Comparison of ENCODE assay signal across 21 cellular contexts in the genomic region with DNA sequence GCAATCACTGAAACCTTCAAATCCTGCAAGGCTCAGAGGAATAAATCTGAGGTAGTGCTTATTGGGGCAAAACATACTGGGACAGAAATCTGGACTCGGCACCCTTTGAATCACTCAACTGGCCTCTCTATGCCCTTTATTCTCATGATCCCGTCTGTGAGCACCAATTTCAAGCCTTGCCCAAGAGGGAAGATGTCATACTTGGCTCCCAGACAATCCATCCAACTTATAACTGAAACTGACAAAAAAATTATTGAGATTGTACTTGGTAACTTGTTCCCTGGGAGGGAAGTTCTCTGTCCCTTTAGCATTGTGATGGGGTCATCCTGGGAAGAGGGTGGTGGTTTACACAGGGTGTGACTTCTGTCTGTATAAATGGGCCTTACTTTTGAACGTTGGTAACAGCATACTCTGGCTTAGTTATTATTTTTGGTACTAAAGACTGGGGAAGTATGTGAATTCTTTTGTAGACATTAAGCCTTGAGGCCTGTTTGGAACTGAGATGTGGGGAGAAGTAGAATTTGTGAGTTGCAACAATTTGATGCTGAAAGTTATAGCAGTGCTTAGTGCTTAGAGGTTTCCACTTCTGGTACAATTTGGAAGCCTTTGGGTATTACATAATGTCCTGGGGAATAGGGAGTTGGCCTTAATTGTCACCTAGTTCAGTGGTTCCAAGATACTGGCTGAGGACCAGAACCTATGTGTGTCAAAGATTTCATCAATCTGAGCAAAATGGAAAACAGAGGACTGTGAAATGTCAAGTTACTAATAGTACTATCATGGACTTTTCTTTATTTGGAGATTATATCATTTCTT. TPM values are rescaled to one million over a fixed set of nuclear protein-coding genes. Genes with fewer than 3 reads are reported as not detected.
DNase-seq lines count a peak whose midpoint lies in the region; TF ChIP-seq lines count a peak whose summit lies in the region.
"Had no signal": no experiment of that assay in that cellular context is flagged by ENCODE, and none has a peak within 500 bp of the region (broad histone marks: within the 10 kb centered on the region; RNA-seq: fewer than 3 reads in every experiment).

No MANE protein-coding gene starts in this region.

- no peak for TF ChIP-seq CTCF in foreskin fibroblast (IDR thresholded peaks at IDR 0.05; ENCODE audit: low read depth, low read length)
- no peak for TF ChIP-seq CTCF in suprapubic skin (IDR thresholded peaks at IDR 0.05)
- no peak for TF ChIP-seq CTCF in transverse colon (IDR thresholded peaks at IDR 0.05)

- H3K4me1 ChIP-seq in muscle layer of duodenum (ENCODE audit: control insufficient read depth in 1 of 2, insufficient read depth in 2 of 2, low read length in 2 of 2), result peaks cover 0 to 3% of the 10 kb centered on the region in 2 donors
- H3K4me1 ChIP-seq in suprapubic skin, result peaks cover 24% of the 10 kb centered on the region
- no peaks in the 10 kb centered on the region for H3K4me1 ChIP-seq in transverse colon

- H3K4me3 ChIP-seq in foreskin fibroblast (ENCODE audit: low read depth in 1 of 2, low read length in 2 of 2) (no peak overlapping the region), muscle layer of duodenum (ENCODE audit: low read depth in 1 of 2, low read length in 2 of 2) (no peak overlapping the region), suprapubic skin (no peak overlapping the region), transverse colon (no peak overlapping the region)
- H3K4me3 ChIP-seq: cardiac muscle cell, SK-N-MC, thyroid gland had no signal

- TF ChIP-seq EP300 in suprapubic skin (IDR thresholded peaks at IDR 0.05) (no peak), transverse colon (IDR thresholded peaks at IDR 0.05; ENCODE audit: low read depth) (no peak)

- DNase-seq in caudate nucleus (lab: John Stamatoyannopoulos, UW), result peak in 3 of 61 donors; percentile 11 to 52 (median 44)
- peak; percentile 19 to 43 for DNase-seq in foreskin fibroblast
- DNase-seq in suprapubic skin (ENCODE audit: low spot score in 2 of 2), result no peak
- DNase-seq in transverse colon, result no peak
- no peak for DNase-seq in NCI-H187 (lab: John Stamatoyannopoulos, UW)
- no peak for DNase-seq in COLO829 (ENCODE audit: low spot score)
- DNase-seq: activated CD4-positive, alpha-beta T cell treated with anti-CD3 and anti-CD28 coated beads for 48 hours; activated naive CD4-positive, alpha-beta T cell treated with Interleukin-2 at 50 U/mL for 16 hours; activated T-cell treated with anti-CD3 and anti-CD28 coated beads, Interleukin-2, amount 50 U/mL, for 48 hours; CD8-positive, alpha-beta T cell; IMR-90; islet precursor cell; NCI-H1092 treated with DMSO at 0.1 percent for 48 hours; NCI-H2029; NCI-H2227 treated with DMSO at 0.1 percent for 48 hours; NCI-H748 treated with DMSO at 0.1 percent for 48 hours; stimulated activated CD4-positive, alpha-beta T cell treated with anti-CD3 and anti-CD28 coated beads, Interleukin-2, amount 100 ng/mL, for 48 hours had no signal

- intact Hi-C loops in transverse colon (cut with DNase I; ENCODE audit: low total_unique reads), result no loop called here

- H3K9me3 ChIP-seq in muscle layer of duodenum (ENCODE audit: control insufficient read depth in 1 of 2, low read length in 2 of 2) (no peaks in the 10 kb centered on the region), suprapubic skin (no peaks in the 10 kb centered on the region), transverse colon (no peaks in the 10 kb centered on the region)
- H3K9me3 ChIP-seq: thyroid gland had no signal

- 43% methylated on average over 3 of the region's 3 CpGs for WGBS in suprapubic skin
- 73 to 75% methylated on average over 3 of the region's 3 CpGs for WGBS in transverse colon (ENCODE audit: low coverage in 1 of 2), 2 donors

- H3K27ac ChIP-seq in caudate nucleus (ENCODE audit: low read depth, low read length) (peak overlapping the region; percentile 60), muscle layer of duodenum (ENCODE audit: low read length) (peak overlapping the region; percentile 4), suprapubic skin (peak overlapping the region; percentile 65), transverse colon (peak overlapping the region in 1 of 4 donors; percentile 28)
- H3K27ac ChIP-seq: cardiac muscle cell, SK-N-MC, thyroid gland had no signal

- H3K27me3 ChIP-seq in muscle layer of duodenum (ENCODE audit: low read depth, low read length), result no peaks in the 10 kb centered on the region
- H3K27me3 ChIP-seq in suprapubic skin, result no peaks in the 10 kb centered on the region
- no peaks in the 10 kb centered on the region for H3K27me3 ChIP-seq in transverse colon
- H3K27me3 ChIP-seq: cardiac muscle cell, thyroid gland had no signal

- TF ChIP-seq POLR2A in suprapubic skin (IDR thresholded peaks at IDR 0.05), result no peak
- TF ChIP-seq POLR2A in transverse colon (IDR thresholded peaks at IDR 0.05), result no peak

- in situ Hi-C loops in transverse colon (cut with MboI; ENCODE audit: low pct_ligation_motif_present in 1 of 4, low pct_unique_long_range_greater_than_20kb in 1 of 4, low sequenced_read_pairs in 3 of 4), result no loop called here

- H3K36me3 ChIP-seq in muscle layer of duodenum (ENCODE audit: control insufficient read depth in 1 of 2, insufficient read depth in 2 of 2, low read length in 2 of 2) (no peaks in the 10 kb centered on the region), suprapubic skin (no peaks in the 10 kb centered on the region), transverse colon (no peaks in the 10 kb centered on the region)
- H3K36me3 ChIP-seq: cardiac muscle cell, thyroid gland had no signal

RNA-seq across cellular contexts. Expression of gene TLNRD1, which starts 15.7 kb away (rescaled TPM):
- 10 to 100 TPM in 3 of 4 donors, 1 to 10 TPM in 1; 9.4 to 16.6 (median 11.5) TPM for total RNA-seq in suprapubic skin
- total RNA-seq in transverse colon, result 10 to 100 TPM; 20.8 to 57.2 (median 28.2) TPM

RNA-seq across cellular contexts. Expression of gene MESD, which starts 26.8 kb away (rescaled TPM):
- total RNA-seq in suprapubic skin, result 10 to 100 TPM; 14.1 to 38.2 (median 24.7) TPM
- total RNA-seq in transverse colon, result 10 to 100 TPM; 15.8 to 39.3 (median 19.2) TPM

Comparison
In these comparisons a context has a peak if more than half of its experiments do, and no peak if none do; other contexts are left out.
1. DNase-seq: peak in foreskin fibroblast (2 of 2); none in suprapubic skin (0 of 2), transverse colon (single experiment), NCI-H187 (0 of 2) and COLO829 (single experiment).